In genomic region chr12:53097207-53097563, GRCh38 we compare ENCODE assay signal across 9 cellular contexts. TPM values are rescaled to one million over a fixed set of nuclear protein-coding genes. Genes with fewer than 3 reads are reported as not detected.
DNase-seq lines count a peak whose midpoint lies in the region; ATAC-seq lines count a peak whose summit lies in the region.
"Had no signal": no experiment of that assay in that cellular context is flagged by ENCODE, and none has a peak within 500 bp of the region (broad histone marks: within the 10 kb centered on the region; RNA-seq: fewer than 3 reads in every experiment).

No MANE protein-coding gene starts in this region.

- ATAC-seq in CD4-positive, CD25-positive, alpha-beta regulatory T cell (ENCODE audit: low read depth in 2 of 2): no peak
- peak; percentile 58 for ATAC-seq in aorta (ENCODE audit: low FRiP score)
- no peak for ATAC-seq in GM18858 (IDR thresholded peaks at IDR 0.05; ENCODE audit: unreplicated experiment)

- peaks cover 0 to 24% (median 18%) of the 10 kb centered on the region in 4 donors for H3K4me1 Mint-ChIP-seq in CD4-positive, CD25-positive, alpha-beta regulatory T cell

- no peak overlapping the region for H2BK5ac ChIP-seq in mesendoderm (ENCODE audit: low read length)

- no peak overlapping the region for H4K5ac ChIP-seq in mesendoderm (ENCODE audit: low read length)

- H3K9me3 ChIP-seq in CD4-positive, CD25-positive, alpha-beta regulatory T cell (ENCODE audit: control insufficient read depth in 2 of 2, low read length in 2 of 2): no peaks in the 10 kb centered on the region
- no peaks in the 10 kb centered on the region for H3K9me3 ChIP-seq in aorta (ENCODE audit: control insufficient read depth, low read length)

- H3K36me3 ChIP-seq in CD4-positive, CD25-positive, alpha-beta regulatory T cell (ENCODE audit: control insufficient read depth, insufficient read depth, low read length): no peaks in the 10 kb centered on the region
- H3K36me3 ChIP-seq in mesendoderm (ENCODE audit: control insufficient read depth, insufficient read depth, low read length): no peaks in the 10 kb centered on the region
- no peaks in the 10 kb centered on the region for H3K36me3 ChIP-seq in aorta (ENCODE audit: control insufficient read depth in 1 of 2, insufficient read depth in 2 of 2, low read length in 1 of 2)

- H3K4ac ChIP-seq in mesendoderm (ENCODE audit: low read depth, low read length): no peak overlapping the region

- no peaks in the 10 kb centered on the region for H3K79me2 ChIP-seq in mesendoderm (ENCODE audit: control insufficient read depth, insufficient read depth, low read length)

- H3K27me3 Mint-ChIP-seq in CD4-positive, CD25-positive, alpha-beta regulatory T cell: peaks cover 26% of the 10 kb centered on the region

- no CpG with 5 or more reads among the region's 9 CpGs for WGBS in mesendoderm (ENCODE audit: extremely low coverage, insufficient coverage, low lambda C conversion rate)
- WGBS in aorta, 2 donors: 0 to 1% methylated on average over 9 of the region's 9 CpGs

- intact Hi-C loops in aorta (cut with DNase I): loop anchor here in 1 of 2 donors (2.0 kb wide), 1 partner anchor 30 kb away; no protein-coding TSS in a partner anchor

- H3K27me3 ChIP-seq in CD4-positive, CD25-positive, alpha-beta regulatory T cell (ENCODE audit: control insufficient read depth, insufficient read depth, low read length): peaks cover 4% of the 10 kb centered on the region
- no peaks in the 10 kb centered on the region for H3K27me3 ChIP-seq in mesendoderm (ENCODE audit: insufficient read depth, low read length, poor library complexity)
- no peaks in the 10 kb centered on the region for H3K27me3 ChIP-seq in aorta (ENCODE audit: control insufficient read depth in 1 of 2, insufficient read depth in 2 of 2, low read length in 1 of 2)

- H3K4me2 ChIP-seq in mesendoderm (ENCODE audit: low read length): peak overlapping the region; percentile 85

- peaks cover 0 to 4% (median 0%) of the 10 kb centered on the region in 7 donors for H3K9me3 Mint-ChIP-seq in CD4-positive, CD25-positive, alpha-beta regulatory T cell

- H2BK15ac ChIP-seq in mesendoderm (replicated peaks; ENCODE audit: low read depth): no peak overlapping the region

- no peak for DNase-seq in CD4-positive, CD25-positive, alpha-beta regulatory T cell
- DNase-seq in M059J (ENCODE audit: low read depth): peak; percentile 26
- peak; percentile 66 for DNase-seq in mesendoderm
- peak in 1 of 2 donors; percentile 81 for DNase-seq in aorta
- DNase-seq in occipital lobe (lab: John Stamatoyannopoulos, UW): no peak
- no peak for DNase-seq in NOMO-1 treated with DMSO at 0.1 percent for 48 hours (lab: John Stamatoyannopoulos, UW; ENCODE audit: unreplicated experiment)

- H3K9ac ChIP-seq in mesendoderm (ENCODE audit: low read length): peak overlapping the region; percentile 57

- H3K4me1 ChIP-seq in CD4-positive, CD25-positive, alpha-beta regulatory T cell (ENCODE audit: control insufficient read depth, insufficient read depth, low read length, poor library complexity, severe bottlenecking): peaks cover 26% of the 10 kb centered on the region
- H3K4me1 ChIP-seq in mesendoderm (ENCODE audit: control insufficient read depth, low read depth, low read length) (peaks cover 10% of the 10 kb centered on the region), aorta (ENCODE audit: control insufficient read depth in 1 of 2, insufficient read depth in 2 of 2, low read length in 2 of 2) (no peaks in the 10 kb centered on the region)

- no peak overlapping the region for H3K4me3 ChIP-seq in CD4-positive, CD25-positive, alpha-beta regulatory T cell (ENCODE audit: low read depth, low read length)
- peak overlapping the region; percentile 52 for H3K4me3 ChIP-seq in mesendoderm (ENCODE audit: low read length)
- peak overlapping the region; percentile 55 to 87 for H3K4me3 ChIP-seq in aorta (ENCODE audit: low read length in 2 of 2)

- peak overlapping the region; percentile 27 to 85 (median 78) for H3K4me3 Mint-ChIP-seq in CD4-positive, CD25-positive, alpha-beta regulatory T cell

- peak overlapping the region in 1 of 3 donors; percentile 85 for H3K27ac Mint-ChIP-seq in CD4-positive, CD25-positive, alpha-beta regulatory T cell

- H3K23ac ChIP-seq in mesendoderm (ENCODE audit: low read length): no peak overlapping the region

- no peak overlapping the region for H3K27ac ChIP-seq in CD4-positive, CD25-positive, alpha-beta regulatory T cell (ENCODE audit: insufficient read depth, low read length, poor library complexity, severe bottlenecking)
- peak overlapping the region; percentile 15 for H3K27ac ChIP-seq in cingulate gyrus (ENCODE audit: low read depth, low read length)
- H3K27ac ChIP-seq in mesendoderm (ENCODE audit: low read depth, low read length): no peak overlapping the region
- H3K27ac ChIP-seq in aorta (ENCODE audit: low read depth in 1 of 2, low read length in 2 of 2): peak overlapping the region; percentile 60 to 97

- no peak overlapping the region for H2AK5ac ChIP-seq in mesendoderm (ENCODE audit: low read length)

- no peak overlapping the region for H4K8ac ChIP-seq in mesendoderm (ENCODE audit: low read depth, low read length)

- H3K79me1 ChIP-seq in mesendoderm (ENCODE audit: low read length): no peaks in the 10 kb centered on the region

- H3K56ac ChIP-seq in mesendoderm (ENCODE audit: low read length): peak overlapping the region; percentile 78

- no peak overlapping the region for H2BK120ac ChIP-seq in mesendoderm (ENCODE audit: low read depth, low read length)

- H3K18ac ChIP-seq in mesendoderm (ENCODE audit: low read length): no peak overlapping the region

- H3K36me3 Mint-ChIP-seq in CD4-positive, CD25-positive, alpha-beta regulatory T cell: no peaks in the 10 kb centered on the region

RNA-seq across cellular contexts. Expression of gene IGFBP6, which starts 0.3 kb away (rescaled TPM):
- total RNA-seq in CD4-positive, CD25-positive, alpha-beta regulatory T cell: not detected
- polyA plus RNA-seq in CD4-positive, CD25-positive, alpha-beta regulatory T cell: under 1 TPM in 1 of 4 donors, not detected in 3; 0.84 TPM
- 318 and 394 TPM in 2 replicates for total RNA-seq in M059J (2014; rRNA removed; shearing (Covaris generic))
- 4.1 TPM for polyA plus RNA-seq in mesendoderm (2013, experiment 1 of 2)
- polyA plus RNA-seq in mesendoderm (2013, experiment 2 of 2): 4.5 TPM
- total RNA-seq in aorta (100 to 1,000 TPM; 820 to 979 TPM), occipital lobe (6.2 TPM)
- polyA plus RNA-seq in aorta: 100 to 1,000 TPM; 507 to 837 TPM

RNA-seq across cellular contexts. Expression of gene SOAT2, which starts 6.1 kb away (rescaled TPM):
- 0.37 TPM for total RNA-seq in CD4-positive, CD25-positive, alpha-beta regulatory T cell
- polyA plus RNA-seq in CD4-positive, CD25-positive, alpha-beta regulatory T cell: not detected
- 0.22 TPM in 1 of 2 replicates, not detected in the other for total RNA-seq in M059J (2014; rRNA removed; shearing (Covaris generic))
- not detected for polyA plus RNA-seq in mesendoderm (2013, experiment 1 of 2)
- polyA plus RNA-seq in mesendoderm (2013, experiment 2 of 2): 0.01 TPM
- total RNA-seq in aorta: 1 to 10 TPM in 1 of 2 donors, under 1 TPM in 1; 0.63 to 1.2 TPM
- 1 to 10 TPM; 1.5 to 3.4 TPM for polyA plus RNA-seq in aorta
- total RNA-seq in occipital lobe: not detected
- total RNA-seq: HT1080 had no signal

RNA-seq across cellular contexts. Expression of gene SPRYD3, which starts 18.0 kb away (rescaled TPM):
- total RNA-seq in CD4-positive, CD25-positive, alpha-beta regulatory T cell: 25.9 TPM
- 10 to 100 TPM; 34.1 to 59.2 (median 45.9) TPM for polyA plus RNA-seq in CD4-positive, CD25-positive, alpha-beta regulatory T cell
- total RNA-seq in M059J (2014; rRNA removed; shearing (Covaris generic)): 11.2 and 15.4 TPM in 2 replicates
- 4.4 TPM for polyA plus RNA-seq in mesendoderm (2013, experiment 1 of 2)
- polyA plus RNA-seq in mesendoderm (2013, experiment 2 of 2): 4.3 TPM
- total RNA-seq in aorta (100 to 1,000 TPM in 1 of 2 donors, 10 to 100 TPM in 1; 71.6 to 101 TPM), occipital lobe (29.6 TPM)
- polyA plus RNA-seq in aorta: 10 to 100 TPM; 53.8 to 60.9 TPM

RNA-seq across cellular contexts. Expression of gene TNS2, which starts 47.3 kb away (rescaled TPM):
- total RNA-seq in CD4-positive, CD25-positive, alpha-beta regulatory T cell: 1.4 TPM
- under 1 TPM in 1 of 4 donors, not detected in 3; 0.09 TPM for polyA plus RNA-seq in CD4-positive, CD25-positive, alpha-beta regulatory T cell
- total RNA-seq in M059J (2014; rRNA removed; shearing (Covaris generic)): 31.1 and 39.9 TPM in 2 replicates
- polyA plus RNA-seq in mesendoderm (2013, experiment 1 of 2): 15.4 TPM
- polyA plus RNA-seq in mesendoderm (2013, experiment 2 of 2): 22.5 TPM
- total RNA-seq in aorta (100 to 1,000 TPM; 198 to 275 TPM), occipital lobe (11.1 TPM)
- polyA plus RNA-seq in aorta: 100 to 1,000 TPM; 130 to 412 TPM

Comparison
In these comparisons a context has a peak if more than half of its experiments do, and no peak if none do; other contexts are left out.
1. DNase-seq: peak in M059J (single experiment) and mesendoderm (single experiment); none in CD4-positive, CD25-positive, alpha-beta regulatory T cell (0 of 3), occipital lobe (single experiment) and NOMO-1 treated with DMSO at 0.1 percent for 48 hours (single experiment).
2. H3K27ac ChIP-seq: peak in cingulate gyrus (single experiment) and aorta (2 of 2); none in CD4-positive, CD25-positive, alpha-beta regulatory T cell (single experiment) and mesendoderm (single experiment).
3. RNA of gene IGFBP6, which starts 0.3 kb away (total RNA-seq): 820 to 979 TPM in aorta and 318 to 394 TPM in M059J; 6.2 TPM in occipital lobe (single experiment) and not detected in CD4-positive, CD25-positive, alpha-beta regulatory T cell (single experiment); every median in the first group is over 10 times any median in the second.